ENCODE assay signal across 8 cellular contexts in the genomic region with DNA sequence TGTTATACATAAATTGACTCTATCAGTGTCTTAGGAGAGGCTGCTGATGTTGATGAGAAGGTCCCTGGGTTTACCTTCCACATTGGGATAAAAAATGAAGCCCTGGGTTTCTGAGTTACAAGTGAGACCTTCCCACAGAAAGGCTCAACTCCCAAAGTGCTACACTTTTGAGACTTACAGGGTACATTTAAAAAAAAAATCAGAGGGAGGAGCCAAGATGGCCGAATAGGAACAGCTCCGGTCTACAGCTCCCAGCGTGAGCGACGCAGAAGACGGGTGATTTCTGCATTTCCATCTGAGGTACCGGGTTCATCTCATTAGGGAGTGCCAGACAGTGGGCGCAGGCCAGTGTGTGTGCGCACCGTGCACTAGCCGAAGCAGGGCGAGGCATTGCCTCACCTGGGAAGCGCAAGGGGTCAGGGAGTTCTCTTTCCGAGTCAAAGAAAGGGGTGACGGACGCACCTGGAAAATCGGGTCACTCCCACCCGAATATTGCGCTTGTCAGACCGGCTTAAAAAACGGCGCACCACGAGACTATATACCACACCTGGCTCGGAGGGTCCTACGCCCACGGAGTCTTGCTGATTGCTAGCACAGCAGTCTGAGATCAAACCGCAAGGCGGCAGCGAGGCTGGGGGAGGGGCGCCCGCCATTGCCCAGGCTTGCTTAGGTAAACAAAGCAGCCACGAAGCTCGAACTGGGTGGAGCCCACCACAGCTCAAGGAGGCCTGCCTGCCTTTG.
A peak's percentile ranks its signal among the peaks of the same experiment; 100 is the strongest.
DNase-seq lines count a peak whose midpoint lies in the region; ATAC-seq, FAIRE-seq and TF ChIP-seq lines count a peak whose summit lies in the region.
"Not testable (repeated sequence)": the region's sequence is repeated elsewhere in the genome, so short reads cannot be mapped to it uniquely, and the experiment has no call there.

No MANE protein-coding gene starts in this region.

- not testable (repeated sequence) for TF ChIP-seq CTCF in Caco-2 (IDR thresholded peaks at IDR 0.05; ENCODE audit: insufficient read depth in 1 of 2, low read depth in 1 of 2, low read length in 1 of 2, severe bottlenecking in 1 of 2, unreplicated experiment in 1 of 2); bronchial epithelial cell (IDR thresholded peaks at IDR 0.05; ENCODE audit: insufficient read depth, low read length, severe bottlenecking); heart right ventricle (IDR thresholded peaks at IDR 0.05)

- H3K79me2 ChIP-seq in Karpas-422 (ENCODE audit: low read length): peaks cover 47% of the 10 kb centered on the region

- not testable (repeated sequence) for H2AFZ ChIP-seq in Karpas-422 (ENCODE audit: low read length)

- H3K36me3 ChIP-seq in Caco-2 (ENCODE audit: control insufficient read depth, insufficient read depth, low read length); bronchial epithelial cell (ENCODE audit: control insufficient read depth, insufficient read depth, low read length): not testable (repeated sequence)
- H3K36me3 ChIP-seq in Karpas-422 (ENCODE audit: insufficient read depth, low read length) (peaks cover 14% of the 10 kb centered on the region; the same call in 1 of the 2 replicates), heart right ventricle (peaks cover 0 to 24% (median 5%) of the 10 kb centered on the region in 9 donors)

- peak; percentile 46 to 52 for DNase-seq in Caco-2
- DNase-seq in Karpas-422: peak; percentile 69
- DNase-seq in OCI-M1 (lab: John Stamatoyannopoulos, UW): peak; percentile 20
- not testable (repeated sequence) for DNase-seq in activated CD8-positive, alpha-beta T cell treated with anti-CD3 and anti-CD28 coated beads, Interleukin-2, amount 10 ng/mL, durations not matched to agents 7 days and 5 days; heart right ventricle
- DNase-seq in bronchial epithelial cell (ENCODE audit: low read depth): peak; percentile 32
- DNase-seq in naive B cell: peak; percentile 52

- peak; percentile 53 for ATAC-seq in activated CD8-positive, alpha-beta T cell treated with anti-CD3 and anti-CD28 coated beads, Interleukin-2, amount 10 ng/mL, durations not matched to agents 7 days and 5 days
- ATAC-seq in heart right ventricle (peak in 4 of 8 donors; percentile 16 to 54 (median 37)), naive B cell (ENCODE audit: low read depth in 2 of 2) (peak; percentile 50 to 67)
- ATAC-seq in stimulated activated memory B cell treated with anti-CD40 and anti-IgM and Interleukin-4, amounts not matched to agents 10 μg/mL and 1 μg/mL and 100 μg/mL, for 72 hours: not testable (repeated sequence)

- H3K9ac ChIP-seq in Karpas-422 (ENCODE audit: low read length): peak overlapping the region; percentile 56

- H3K27me3 Mint-ChIP-seq in Caco-2 (ENCODE audit: insufficient read depth, unreplicated experiment); activated CD8-positive, alpha-beta T cell treated with anti-CD3 and anti-CD28 coated beads, Interleukin-2, amount 10 ng/mL, durations not matched to agents 7 days and 5 days (ENCODE audit: low read depth); naive B cell; stimulated activated memory B cell treated with anti-CD40 and anti-IgM and Interleukin-4, amounts not matched to agents 10 μg/mL and 1 μg/mL and 100 μg/mL, for 72 hours: not testable (repeated sequence)

- not testable (repeated sequence) for H3K9me2 ChIP-seq in Karpas-422 (replicated peaks; ENCODE audit: insufficient read depth, low read length)

- H3K27ac ChIP-seq in Karpas-422 (ENCODE audit: low read length): peak overlapping the region; percentile 85
- H3K27ac ChIP-seq in heart right ventricle: peak overlapping the region in 4 of 10 donors; percentile 3 to 58 (median 22)

- BruUV-seq in Caco-2 (replicated peaks; lab: Mats Ljungman, UMichigan): TSS peak; percentile 78

- intact Hi-C loops in Caco-2 (cut with micrococcal nuclease; ENCODE audit: unreplicated experiment); heart right ventricle (cut with DNase I): not testable (repeated sequence)

- not testable (repeated sequence) for H4K20me1 ChIP-seq in Karpas-422 (ENCODE audit: insufficient read depth, low read depth, low read length)

- H3K36me3 Mint-ChIP-seq in Caco-2 (ENCODE audit: insufficient read depth, unreplicated experiment); naive B cell; stimulated activated memory B cell treated with anti-CD40 and anti-IgM and Interleukin-4, amounts not matched to agents 10 μg/mL and 1 μg/mL and 100 μg/mL, for 72 hours: not testable (repeated sequence)
- H3K36me3 Mint-ChIP-seq in activated CD8-positive, alpha-beta T cell treated with anti-CD3 and anti-CD28 coated beads, Interleukin-2, amount 10 ng/mL, durations not matched to agents 7 days and 5 days (ENCODE audit: low read depth): peaks cover 12% of the 10 kb centered on the region

- CTCF ChIA-PET in Caco-2 (lab: Charles Lee): not testable (repeated sequence)
- CTCF ChIA-PET in activated CD8-positive, alpha-beta T cell treated with anti-CD3 and anti-CD28 coated beads, Interleukin-2, amount 10 ng/mL, durations not matched to agents 7 days and 5 days (lab: Charles Lee): interaction anchor here (1.0 to 1.2 kb wide), 3 partner anchors 9 to 34 kb away, joined by 3 to 4 read pairs (median 3); no protein-coding TSS in a partner anchor

- H3K4me1 Mint-ChIP-seq in Caco-2 (ENCODE audit: low read depth, unreplicated experiment): not testable (repeated sequence)
- H3K4me1 Mint-ChIP-seq in activated CD8-positive, alpha-beta T cell treated with anti-CD3 and anti-CD28 coated beads, Interleukin-2, amount 10 ng/mL, durations not matched to agents 7 days and 5 days (ENCODE audit: low read depth): peaks cover 11% of the 10 kb centered on the region
- peaks cover 3 to 20% (median 6%) of the 10 kb centered on the region in 3 donors for H3K4me1 Mint-ChIP-seq in naive B cell
- peaks cover 12% of the 10 kb centered on the region for H3K4me1 Mint-ChIP-seq in stimulated activated memory B cell treated with anti-CD40 and anti-IgM and Interleukin-4, amounts not matched to agents 10 μg/mL and 1 μg/mL and 100 μg/mL, for 72 hours

- not testable (repeated sequence) for H3K27me3 ChIP-seq in Caco-2 (replicated peaks; ENCODE audit: control insufficient read depth, insufficient read depth, low read length); Karpas-422 (ENCODE audit: low read length); bronchial epithelial cell (ENCODE audit: control insufficient read depth, insufficient read depth, low read length); heart right ventricle

- not testable (repeated sequence) for H3K4me1 ChIP-seq in Caco-2
- H3K4me1 ChIP-seq in Karpas-422 (ENCODE audit: low read length): peaks cover 23% of the 10 kb centered on the region
- H3K4me1 ChIP-seq in heart right ventricle: peaks cover 0 to 21% (median 8%) of the 10 kb centered on the region in 9 donors

- H3K27ac Mint-ChIP-seq in Caco-2 (ENCODE audit: unreplicated experiment) (peak overlapping the region; percentile 92), naive B cell (peak overlapping the region in 5 of 6 donors; percentile 47 to 95 (median 91))
- peak overlapping the region; percentile 72 for H3K27ac Mint-ChIP-seq in activated CD8-positive, alpha-beta T cell treated with anti-CD3 and anti-CD28 coated beads, Interleukin-2, amount 10 ng/mL, durations not matched to agents 7 days and 5 days
- peak overlapping the region; percentile 70 for H3K27ac Mint-ChIP-seq in stimulated activated memory B cell treated with anti-CD40 and anti-IgM and Interleukin-4, amounts not matched to agents 10 μg/mL and 1 μg/mL and 100 μg/mL, for 72 hours

- WGBS in heart right ventricle, 2 donors: 60 to 64% methylated on average over 30 to 33 of the region's 33 CpGs

- POLR2A ChIA-PET in Caco-2 (lab: Charles Lee): interaction anchor here (0.7 kb wide), 1 partner anchor 101 kb away, joined by 3 read pairs; no protein-coding TSS in a partner anchor
- POLR2A ChIA-PET in activated CD8-positive, alpha-beta T cell treated with anti-CD3 and anti-CD28 coated beads, Interleukin-2, amount 10 ng/mL, durations not matched to agents 7 days and 5 days (lab: Charles Lee): interaction anchor here (1.0 kb wide), 2 partner anchors 83 to 85 kb away, joined by 3 to 4 read pairs; no protein-coding TSS in a partner anchor

- FAIRE-seq in bronchial epithelial cell (lab: Jason Lieb, UNC): not testable (repeated sequence)

- not testable (repeated sequence) for H3K9me3 ChIP-seq in Caco-2; Karpas-422 (ENCODE audit: low read length); heart right ventricle

- H3K4me2 ChIP-seq in Karpas-422 (ENCODE audit: low read depth, low read length, poor library complexity, severe bottlenecking): peak overlapping the region; percentile 75

- H3K9me3 Mint-ChIP-seq in Caco-2 (ENCODE audit: unreplicated experiment); activated CD8-positive, alpha-beta T cell treated with anti-CD3 and anti-CD28 coated beads, Interleukin-2, amount 10 ng/mL, durations not matched to agents 7 days and 5 days (ENCODE audit: insufficient read depth); naive B cell; stimulated activated memory B cell treated with anti-CD40 and anti-IgM and Interleukin-4, amounts not matched to agents 10 μg/mL and 1 μg/mL and 100 μg/mL, for 72 hours: not testable (repeated sequence)

- H3K4me3 Mint-ChIP-seq in Caco-2 (ENCODE audit: unreplicated experiment) (peak overlapping the region; percentile 86), naive B cell (peak overlapping the region; percentile 70 to 95 (median 89))
- H3K4me3 Mint-ChIP-seq in activated CD8-positive, alpha-beta T cell treated with anti-CD3 and anti-CD28 coated beads, Interleukin-2, amount 10 ng/mL, durations not matched to agents 7 days and 5 days: peak overlapping the region; percentile 84
- peak overlapping the region; percentile 85 for H3K4me3 Mint-ChIP-seq in stimulated activated memory B cell treated with anti-CD40 and anti-IgM and Interleukin-4, amounts not matched to agents 10 μg/mL and 1 μg/mL and 100 μg/mL, for 72 hours

- H3K4me3 ChIP-seq in Caco-2 (ENCODE audit: low read depth, low read length) (peak overlapping the region; percentile 37), Karpas-422 (ENCODE audit: low read length) (peak overlapping the region; percentile 62), bronchial epithelial cell (ENCODE audit: low read depth, low read length) (peak overlapping the region; percentile 26), heart right ventricle (peak overlapping the region in 8 of 10 donors; percentile 21 to 55 (median 50))
